15 cellular contexts compared by ENCODE assay signal in the genomic region with DNA sequence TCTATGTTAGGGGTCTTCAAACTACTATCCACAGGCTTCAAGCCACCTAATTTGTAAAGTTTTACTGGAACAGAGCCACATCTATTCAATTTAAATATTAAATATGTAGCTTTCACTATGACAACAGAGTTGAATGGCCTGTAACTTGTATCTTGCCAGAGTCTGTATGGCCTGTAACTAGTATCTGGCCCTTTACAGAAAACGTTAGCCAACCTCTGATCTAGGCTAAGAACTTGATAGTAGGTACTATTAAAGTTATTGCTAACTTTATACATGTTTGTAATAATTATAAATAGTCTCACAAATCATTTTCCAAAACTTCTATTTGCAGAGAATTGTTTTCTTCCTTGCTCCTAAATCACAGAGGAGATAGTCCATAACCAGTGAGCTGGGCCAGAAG. TPM values are rescaled to one million over a fixed set of nuclear protein-coding genes. Genes with fewer than 3 reads are reported as not detected.
DNase-seq lines count a peak whose midpoint lies in the region; ATAC-seq and TF ChIP-seq lines count a peak whose summit lies in the region.
"Had no signal": no experiment of that assay in that cellular context is flagged by ENCODE, and none has a peak within 500 bp of the region (broad histone marks: within the 10 kb centered on the region; RNA-seq: fewer than 3 reads in every experiment).

No MANE protein-coding gene starts in this region.

- peaks cover 99% of the 10 kb centered on the region for H3K79me2 ChIP-seq in GM23248 (ENCODE audit: insufficient read depth)

- H3K9me3 ChIP-seq in GM23248 (ENCODE audit: low read depth) (no peaks in the 10 kb centered on the region), adipocyte (ENCODE audit: control insufficient read depth, low read length) (no peaks in the 10 kb centered on the region), skeletal muscle tissue (ENCODE audit: control insufficient read depth in 3 of 3, low read length in 3 of 3) (no peaks in the 10 kb centered on the region)
- H3K9me3 ChIP-seq: Caco-2 had no signal

- H3F3A ChIP-seq in GM23248 (ENCODE audit: insufficient read depth), result no peaks in the 10 kb centered on the region

- no peak for ATAC-seq in activated T-cell treated with anti-CD3 and anti-CD28 coated beads, Interleukin-2, amount 50 U/mL, for 72 hours (replicated peaks in 1 of 2)
- no peak for ATAC-seq in HG03432 (IDR thresholded peaks at IDR 0.05; ENCODE audit: unreplicated experiment)

- peaks cover 79% of the 10 kb centered on the region for H3K4me1 Mint-ChIP-seq in osteocyte (ENCODE audit: unreplicated experiment)
- H3K4me1 Mint-ChIP-seq in activated T-cell treated with anti-CD3 and anti-CD28 coated beads, Interleukin-2, amount 50 U/mL, for 72 hours (ENCODE audit: low read depth), result peaks cover 14% of the 10 kb centered on the region

- WGBS in GM23248 (ENCODE audit: low coverage in 1 of 2, low lambda C conversion rate in 2 of 2, missing lambda C conversion rate in 2 of 2), 2 experiments, result 92 to 97% methylated on average over 1 of the region's 1 CpG

- H3K36me3 ChIP-seq in GM23248 (ENCODE audit: low read depth), result 0 out of 2 replicates have a peak, but pooled peaks cover 26% of the 10 kb centered on the region
- peaks cover 80% of the 10 kb centered on the region for H3K36me3 ChIP-seq in adipocyte (ENCODE audit: control insufficient read depth, insufficient read depth, low read length, severe bottlenecking)
- H3K36me3 ChIP-seq in skeletal muscle tissue (ENCODE audit: control insufficient read depth in 3 of 3, insufficient read depth in 3 of 3, low read length in 3 of 3), result no peaks in the 10 kb centered on the region

- no peaks in the 10 kb centered on the region for H3K27me3 ChIP-seq in GM23248 (replicated peaks; ENCODE audit: insufficient read depth)
- H3K27me3 ChIP-seq in adipocyte (replicated peaks; ENCODE audit: control insufficient read depth, insufficient read depth, low read length), result no peaks in the 10 kb centered on the region
- H3K27me3 ChIP-seq in skeletal muscle tissue (ENCODE audit: control insufficient read depth in 3 of 3, insufficient read depth in 3 of 3, low read length in 3 of 3), result no peaks in the 10 kb centered on the region

- no peak overlapping the region for H3K4me2 ChIP-seq in GM23248 (ENCODE audit: unreplicated experiment)

- H3K4me1 ChIP-seq in GM23248 (ENCODE audit: insufficient read depth) (peaks cover 22% of the 10 kb centered on the region), adipocyte (ENCODE audit: control insufficient read depth, insufficient read depth, low read length) (peaks cover 30% of the 10 kb centered on the region), skeletal muscle tissue (ENCODE audit: control insufficient read depth in 3 of 3, insufficient read depth in 3 of 3, low read length in 3 of 3) (peaks cover 3 to 13% (median 6%) of the 10 kb centered on the region in 3 donors)
- H3K4me1 ChIP-seq: Caco-2 had no signal

- no peaks in the 10 kb centered on the region for H4K20me1 ChIP-seq in GM23248 (ENCODE audit: insufficient read depth)

- no peak overlapping the region for H3K4me3 ChIP-seq in GM23248
- no peak overlapping the region for H3K4me3 ChIP-seq in adipocyte (ENCODE audit: low read length)
- no peak overlapping the region for H3K4me3 ChIP-seq in skeletal muscle tissue (ENCODE audit: low read length in 3 of 3)

- peak overlapping the region; percentile 50 for H3K27ac ChIP-seq in GM23248
- peak overlapping the region; percentile 5 for H3K27ac ChIP-seq in skeletal muscle tissue (ENCODE audit: low read depth, low read length)
- H3K27ac ChIP-seq: 22Rv1 had no signal

- no peak overlapping the region for H3K4me3 Mint-ChIP-seq in osteocyte (ENCODE audit: unreplicated experiment)
- no peak overlapping the region for H3K4me3 Mint-ChIP-seq in activated T-cell treated with anti-CD3 and anti-CD28 coated beads, Interleukin-2, amount 50 U/mL, for 72 hours
- H3K4me3 Mint-ChIP-seq: CD14-positive monocyte; CD8-positive, alpha-beta memory T cell had no signal

- H3K9ac ChIP-seq in GM23248, result no peak overlapping the region
- peak overlapping the region; percentile 20 for H3K9ac ChIP-seq in adipocyte (ENCODE audit: low read length)
- H3K9ac ChIP-seq in skeletal muscle tissue (ENCODE audit: low read depth in 1 of 3, low read length in 3 of 3), result no peak overlapping the region

- TF ChIP-seq CTCF in osteocyte (IDR thresholded peaks at IDR 0.05), result no peak

- no peaks in the 10 kb centered on the region for H3K9me3 Mint-ChIP-seq in osteocyte (ENCODE audit: unreplicated experiment)
- no peaks in the 10 kb centered on the region for H3K9me3 Mint-ChIP-seq in activated T-cell treated with anti-CD3 and anti-CD28 coated beads, Interleukin-2, amount 50 U/mL, for 72 hours
- H3K9me3 Mint-ChIP-seq: CD14-positive monocyte; CD8-positive, alpha-beta memory T cell had no signal

- in situ Hi-C loops in GM23248 (cut with MboI), result no loop called here

- H3K36me3 Mint-ChIP-seq in osteocyte (ENCODE audit: unreplicated experiment), result peaks cover 47% of the 10 kb centered on the region
- H3K36me3 Mint-ChIP-seq in activated T-cell treated with anti-CD3 and anti-CD28 coated beads, Interleukin-2, amount 50 U/mL, for 72 hours (ENCODE audit: insufficient read depth in 2 of 2), result peaks cover 2 to 3% of the 10 kb centered on the region in 2 donors

- DNase-seq in GM23248 (no peak), adipocyte (ENCODE audit: low read depth) (no peak), osteocyte (ENCODE audit: extremely low spot score, unreplicated experiment) (no peak)
- no peak for DNase-seq in stimulated activated naive CD4-positive, alpha-beta T cell (lab: John Stamatoyannopoulos, UW)
- DNase-seq in activated naive CD4-positive, alpha-beta T cell (lab: John Stamatoyannopoulos, UW), result no peak
- DNase-seq in activated T-cell treated with anti-CD3 and anti-CD28 coated beads, Interleukin-2, amount 50 U/mL, for 72 hours, result no peak
- DNase-seq: Caco-2; CD8-positive, alpha-beta memory T cell; DND-41; GDM1; H7 had no signal

- H3K27ac Mint-ChIP-seq in osteocyte (ENCODE audit: unreplicated experiment), result peak overlapping the region; percentile 75
- H3K27ac Mint-ChIP-seq in activated T-cell treated with anti-CD3 and anti-CD28 coated beads, Interleukin-2, amount 50 U/mL, for 72 hours, result no peak overlapping the region

- no peaks in the 10 kb centered on the region for H3K27me3 Mint-ChIP-seq in osteocyte (ENCODE audit: unreplicated experiment)
- no peaks in the 10 kb centered on the region for H3K27me3 Mint-ChIP-seq in activated T-cell treated with anti-CD3 and anti-CD28 coated beads, Interleukin-2, amount 50 U/mL, for 72 hours (ENCODE audit: low read depth)
- H3K27me3 Mint-ChIP-seq: CD8-positive, alpha-beta memory T cell had no signal

- no peak overlapping the region for H2AFZ ChIP-seq in GM23248

- no peaks in the 10 kb centered on the region for H3K9me2 ChIP-seq in GM23248 (ENCODE audit: insufficient read depth)

RNA-seq across cellular contexts. Expression of gene ANKRD28, which starts 40.0 kb away (rescaled TPM):
- 55.6 and 68.9 TPM in 2 replicates for total RNA-seq in GM23248 (2014; rRNA removed; shearing (Covaris generic))
- 22.6 and 23.1 TPM in 2 replicates for polyA plus RNA-seq in GM23248 (2016; fragmentation: Nextera tagmentation; extraction: Ambion mirVana)
- total RNA-seq in osteocyte (151 and 160 TPM in 2 replicates), skeletal muscle tissue (43.8 TPM)
- 10 to 100 TPM; 45.3 to 46.1 TPM for total RNA-seq in activated T-cell treated with anti-CD3 and anti-CD28 coated beads, Interleukin-2, amount 50 U/mL, for 72 hours
